10 cellular contexts compared by ENCODE assay signal in the genomic region with DNA sequence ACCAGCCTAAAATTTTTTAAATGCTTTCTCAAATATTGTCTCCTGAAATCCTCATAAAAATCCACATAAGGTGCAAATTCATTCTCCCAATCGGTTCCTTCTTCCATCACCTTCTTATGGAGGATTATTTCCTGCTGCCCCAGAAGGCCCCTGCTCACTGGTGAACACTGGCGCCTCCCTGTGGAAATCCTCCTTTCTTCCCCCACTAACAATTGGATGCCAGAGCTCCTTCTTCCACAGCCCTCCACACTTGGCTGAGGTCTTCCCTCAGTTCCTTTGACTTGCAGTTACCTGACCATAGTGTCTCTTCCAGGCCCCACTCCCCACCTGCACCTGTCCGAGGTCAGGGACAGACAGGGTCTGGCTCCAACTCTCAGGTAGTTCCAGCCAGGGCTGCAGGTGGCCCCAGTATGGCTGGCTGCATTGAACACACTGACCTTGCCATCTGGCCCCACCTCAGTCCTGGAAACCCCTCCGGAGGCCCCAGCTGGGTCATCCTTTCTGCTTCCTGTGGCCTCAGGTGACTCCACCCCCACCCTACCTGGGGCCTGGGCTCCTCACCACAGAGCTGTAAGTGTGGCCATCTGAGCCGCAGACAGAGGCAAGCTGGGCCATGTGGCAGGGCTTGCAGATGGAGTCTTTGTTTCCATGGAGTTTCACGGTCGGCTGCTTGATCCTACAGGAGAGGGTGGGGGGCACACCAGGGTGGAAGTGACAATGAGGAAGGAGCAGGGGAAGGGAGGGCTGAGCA. TPM values are rescaled to one million over a fixed set of nuclear protein-coding genes. Genes with fewer than 3 reads are reported as not detected.
DNase-seq lines count a peak whose midpoint lies in the region; ATAC-seq and TF ChIP-seq lines count a peak whose summit lies in the region.
"Had no signal": no experiment of that assay in that cellular context is flagged by ENCODE, and none has a peak within 500 bp of the region (broad histone marks: within the 10 kb centered on the region; RNA-seq: fewer than 3 reads in every experiment).

No MANE protein-coding gene starts in this region.

- peaks cover 54% of the 10 kb centered on the region for H3K4me1 Mint-ChIP-seq in stimulated activated naive CD8-positive, alpha-beta T cell treated with anti-CD3 and anti-CD28 coated beads, Interleukin-15, Interleukin-2, amounts not matched to agents 100 ng/mL and 50 ng/mL, for 24 hours (ENCODE audit: low read depth)
- H3K4me1 Mint-ChIP-seq in endodermal cell, result no peaks in the 10 kb centered on the region

- peak; percentile 75 for TF ChIP-seq CTCF in endodermal cell (conservative IDR thresholded peaks at IDR 0.05)
- peak in 1 of 6 experiments; percentile 27 for TF ChIP-seq CTCF in esophagus squamous epithelium (IDR thresholded peaks at IDR 0.05)

- no peak for DNase-seq in stimulated activated naive CD8-positive, alpha-beta T cell treated with anti-CD3 and anti-CD28 coated beads, Interleukin-15, Interleukin-2, amounts not matched to agents 100 U/mL and 50 U/mL, for 24 hours
- DNase-seq in NCI-H524 (lab: John Stamatoyannopoulos, UW), result peak; percentile 25 to 64
- DNase-seq in endodermal cell, result peak; percentile 84
- no peak for DNase-seq in esophagus squamous epithelium (lab: John Stamatoyannopoulos, UW)
- DNase-seq: right cardiac atrium had no signal

- H3K27me3 Mint-ChIP-seq in stimulated activated naive CD8-positive, alpha-beta T cell treated with anti-CD3 and anti-CD28 coated beads, Interleukin-15, Interleukin-2, amounts not matched to agents 100 ng/mL and 50 ng/mL, for 24 hours, result no peaks in the 10 kb centered on the region
- H3K27me3 Mint-ChIP-seq in endodermal cell (ENCODE audit: insufficient read depth), result no peaks in the 10 kb centered on the region

- WGBS in endodermal cell (ENCODE audit: insufficient coverage in 1 of 2, insufficient read length in 1 of 2), 2 experiments, result 90 to 93% methylated on average over 2 to 7 of the region's 7 CpGs
- 75 to 86% methylated on average over 5 of the region's 7 CpGs for WGBS in esophagus squamous epithelium, 2 donors

- no peak for TF ChIP-seq POLR2A in esophagus squamous epithelium (IDR thresholded peaks at IDR 0.05)

- no peak overlapping the region for H3K9ac ChIP-seq in endodermal cell (ENCODE audit: extremely low read depth, low read length, poor library complexity, severe bottlenecking)

- H3K27ac ChIP-seq in endodermal cell (ENCODE audit: low read depth, low read length), result peak overlapping the region; percentile 17
- no peak overlapping the region for H3K27ac ChIP-seq in esophagus squamous epithelium

- intact Hi-C loops in esophagus squamous epithelium (cut with DNase I), result no loop called here

- no peaks in the 10 kb centered on the region for H3K36me3 ChIP-seq in endodermal cell (ENCODE audit: control insufficient read depth, insufficient read depth, low read length)
- no peaks in the 10 kb centered on the region for H3K36me3 ChIP-seq in esophagus squamous epithelium

- H3K4me3 ChIP-seq in endodermal cell (ENCODE audit: low read length), result no peak overlapping the region
- no peak overlapping the region for H3K4me3 ChIP-seq in esophagus squamous epithelium
- H3K4me3 ChIP-seq: heart left ventricle had no signal

- no peaks in the 10 kb centered on the region for H3K9me3 Mint-ChIP-seq in stimulated activated naive CD8-positive, alpha-beta T cell treated with anti-CD3 and anti-CD28 coated beads, Interleukin-15, Interleukin-2, amounts not matched to agents 100 ng/mL and 50 ng/mL, for 24 hours
- no peaks in the 10 kb centered on the region for H3K9me3 Mint-ChIP-seq in endodermal cell

- H3K27me3 ChIP-seq in endodermal cell (ENCODE audit: control insufficient read depth, insufficient read depth, low read length, poor library complexity, severe bottlenecking) (no peaks in the 10 kb centered on the region), esophagus squamous epithelium (no peaks in the 10 kb centered on the region)
- H3K27me3 ChIP-seq: heart left ventricle had no signal

- peak overlapping the region; percentile 77 for H3K27ac Mint-ChIP-seq in stimulated activated naive CD8-positive, alpha-beta T cell treated with anti-CD3 and anti-CD28 coated beads, Interleukin-15, Interleukin-2, amounts not matched to agents 100 ng/mL and 50 ng/mL, for 24 hours
- no peak overlapping the region for H3K27ac Mint-ChIP-seq in endodermal cell

- H3K36me3 Mint-ChIP-seq in stimulated activated naive CD8-positive, alpha-beta T cell treated with anti-CD3 and anti-CD28 coated beads, Interleukin-15, Interleukin-2, amounts not matched to agents 100 ng/mL and 50 ng/mL, for 24 hours (ENCODE audit: low read depth), result peaks cover 50% of the 10 kb centered on the region
- no peaks in the 10 kb centered on the region for H3K36me3 Mint-ChIP-seq in endodermal cell (ENCODE audit: low read depth)

- no peaks in the 10 kb centered on the region for H3K4me1 ChIP-seq in endodermal cell (ENCODE audit: control insufficient read depth, insufficient read depth, low read length)
- peaks cover 0 to 9% (median 0%) of the 10 kb centered on the region in 3 donors for H3K4me1 ChIP-seq in esophagus squamous epithelium

- H3K4me3 Mint-ChIP-seq in stimulated activated naive CD8-positive, alpha-beta T cell treated with anti-CD3 and anti-CD28 coated beads, Interleukin-15, Interleukin-2, amounts not matched to agents 100 ng/mL and 50 ng/mL, for 24 hours, result no peak overlapping the region
- H3K4me3 Mint-ChIP-seq in endodermal cell, result no peak overlapping the region

- H3K9me3 ChIP-seq in endodermal cell (ENCODE audit: control insufficient read depth, low read length) (no peaks in the 10 kb centered on the region), esophagus squamous epithelium (no peaks in the 10 kb centered on the region)

- no peak for ATAC-seq in stimulated activated naive CD8-positive, alpha-beta T cell treated with anti-CD3 and anti-CD28 coated beads, Interleukin-15, Interleukin-2, amounts not matched to agents 100 U/mL and 50 U/mL, for 24 hours
- ATAC-seq in GM19452 (IDR thresholded peaks at IDR 0.05; ENCODE audit: unreplicated experiment), result no peak
- no peak for ATAC-seq in GM21723 (IDR thresholded peaks at IDR 0.05; ENCODE audit: unreplicated experiment)
- ATAC-seq in HG02884 (IDR thresholded peaks at IDR 0.05; ENCODE audit: unreplicated experiment), result no peak

RNA-seq across cellular contexts. Expression of a gene that starts 18.4 kb away (rescaled TPM):
- 1 to 10 TPM; 1.6 to 3.7 TPM for total RNA-seq in endodermal cell
- 2.2 TPM for polyA plus RNA-seq in endodermal cell (2013, experiment 1 of 2)
- 3.2 TPM for polyA plus RNA-seq in endodermal cell (2013, experiment 2 of 2)
- total RNA-seq in esophagus squamous epithelium, result 1 to 10 TPM; 2.6 to 8.1 (median 5.0) TPM

Comparison
In these comparisons a context has a peak if more than half of its experiments do, and no peak if none do; other contexts are left out.
1. DNase-seq: peak in NCI-H524 (2 of 2) and endodermal cell (single experiment); none in stimulated activated naive CD8-positive, alpha-beta T cell treated with anti-CD3 and anti-CD28 coated beads, Interleukin-15, Interleukin-2, amounts not matched to agents 100 U/mL and 50 U/mL, for 24 hours (single experiment) and esophagus squamous epithelium (single experiment).